18 cellular contexts compared by ENCODE assay signal in genomic region chr2:39743170-39743851, GRCh38. TPM values are rescaled to one million over a fixed set of nuclear protein-coding genes. Genes with fewer than 3 reads are reported as not detected.
A peak's percentile ranks its signal among the peaks of the same experiment; 100 is the strongest.
DNase-seq lines count a peak whose midpoint lies in the region; ATAC-seq, FAIRE-seq and TF ChIP-seq lines count a peak whose summit lies in the region.
"Had no signal": no experiment of that assay in that cellular context is flagged by ENCODE, and none has a peak within 500 bp of the region (broad histone marks: within the 10 kb centered on the region; RNA-seq: fewer than 3 reads in every experiment).

No MANE protein-coding gene starts in this region.

- no peaks in the 10 kb centered on the region for H3K9me3 Mint-ChIP-seq in activated T-cell treated with anti-CD3 and anti-CD28 coated beads, Interleukin-2, amount 50 U/mL, for 4 hours
- H3K9me3 Mint-ChIP-seq: memory B cell had no signal

- peaks cover 20% of the 10 kb centered on the region for H3F3A ChIP-seq in smooth muscle cell (ENCODE audit: low read depth)

- peaks cover 39% of the 10 kb centered on the region for H3K36me3 Mint-ChIP-seq in activated T-cell treated with anti-CD3 and anti-CD28 coated beads, Interleukin-2, amount 50 U/mL, for 4 hours (ENCODE audit: insufficient read depth)

- intact Hi-C loops in endothelial cell of umbilical vein (cut with micrococcal nuclease) (no loop called here), kidney (cut with DNase I) (no loop called here)

- H3K9me3 ChIP-seq in endothelial cell of umbilical vein (replicated peaks; ENCODE audit: control insufficient read depth, insufficient read depth, low read length) (no peaks in the 10 kb centered on the region), smooth muscle cell (replicated peaks; ENCODE audit: low read depth) (no peaks in the 10 kb centered on the region), kidney (ENCODE audit: control insufficient read depth in 1 of 2, low read length in 2 of 2) (no peaks in the 10 kb centered on the region)
- H3K9me3 ChIP-seq: body of pancreas, pancreas had no signal

- TF ChIP-seq CTCF in endothelial cell of umbilical vein (IDR thresholded peaks at IDR 0.05; ENCODE audit: extremely low read depth in 1 of 2, insufficient read depth in 1 of 2, low read depth in 1 of 2, low read length in 2 of 2) (no peak), smooth muscle cell (IDR thresholded peaks at IDR 0.05; ENCODE audit: borderline replicate concordance, insufficient read depth, poor library complexity, severe bottlenecking) (no peak), kidney (IDR thresholded peaks at IDR 0.05; ENCODE audit: borderline replicate concordance, extremely low read depth, insufficient read depth) (no peak)

- no peak for TF ChIP-seq POLR2A in endothelial cell of umbilical vein (IDR thresholded peaks at IDR 0.05; ENCODE audit: low read depth, low read length)

- 33% methylated on average over 1 of the region's 1 CpG for WGBS in smooth muscle cell (ENCODE audit: low lambda C conversion rate)

- in situ Hi-C loops in SK-MEL-5 (cut with HindIII; ENCODE audit: low pct_unique_long_range_greater_than_20kb, low sequenced_read_pairs): no loop called here

- H2AFZ ChIP-seq in endothelial cell of umbilical vein (ENCODE audit: low read depth, low read length) (no peak overlapping the region), smooth muscle cell (ENCODE audit: low read depth) (no peak overlapping the region)

- no peak overlapping the region for H3K4me2 ChIP-seq in endothelial cell of umbilical vein (ENCODE audit: insufficient read depth, low read length)
- H3K4me2 ChIP-seq in smooth muscle cell: peak overlapping the region; percentile 13

- H3K4me3 ChIP-seq in endothelial cell of umbilical vein (replicated peaks in 1 of 3; ENCODE audit: insufficient read depth in 1 of 3, low read depth in 1 of 3, low read length in 3 of 3) (no peak overlapping the region), smooth muscle cell (no peak overlapping the region), kidney (ENCODE audit: low read length in 2 of 2) (no peak overlapping the region)
- H3K4me3 ChIP-seq: body of pancreas, pancreas had no signal

- ATAC-seq in HG02610 (IDR thresholded peaks at IDR 0.05; ENCODE audit: unreplicated experiment): no peak
- no peak for ATAC-seq in activated T-cell treated with anti-CD3 and anti-CD28 coated beads, Interleukin-2, amount 50 U/mL, for 4 hours
- ATAC-seq: body of pancreas, HepG2, pancreas had no signal

- no peaks in the 10 kb centered on the region for H3K27me3 Mint-ChIP-seq in activated T-cell treated with anti-CD3 and anti-CD28 coated beads, Interleukin-2, amount 50 U/mL, for 4 hours (ENCODE audit: low read depth)
- H3K27me3 Mint-ChIP-seq: memory B cell had no signal

- FAIRE-seq in endothelial cell of umbilical vein (lab: Jason Lieb, UNC) (no peak), kidney (lab: Jason Lieb, UNC) (no peak)
- FAIRE-seq: A204.1, GM12891, HepG2, pancreas had no signal

- H3K36me3 ChIP-seq in endothelial cell of umbilical vein (ENCODE audit: control insufficient read depth in 2 of 2, extremely low read depth in 1 of 2, insufficient read depth in 2 of 2, low read length in 2 of 2): peaks cover 5 to 10% of the 10 kb centered on the region in 2 experiments
- peaks cover 2% of the 10 kb centered on the region for H3K36me3 ChIP-seq in smooth muscle cell (ENCODE audit: low read depth)
- H3K36me3 ChIP-seq in kidney (ENCODE audit: control insufficient read depth in 1 of 2, insufficient read depth in 2 of 2, low read length in 2 of 2): peaks cover 8 to 15% of the 10 kb centered on the region in 2 donors

- no TSS peak for BruUV-seq in endothelial cell of umbilical vein (replicated peaks; lab: Mats Ljungman, UMichigan)

- H3K79me2 ChIP-seq in endothelial cell of umbilical vein (ENCODE audit: control insufficient read depth, insufficient read depth, low read length) (no peaks in the 10 kb centered on the region), smooth muscle cell (ENCODE audit: low read depth) (no peaks in the 10 kb centered on the region)

- H3K9me1 ChIP-seq in endothelial cell of umbilical vein (replicated peaks; ENCODE audit: control insufficient read depth, extremely low read depth, insufficient read depth, low read length): no peaks in the 10 kb centered on the region

- H3K27me3 ChIP-seq in endothelial cell of umbilical vein (ENCODE audit: control insufficient read depth in 2 of 2, insufficient read depth in 2 of 2, low read length in 2 of 2) (no peaks in the 10 kb centered on the region), smooth muscle cell (ENCODE audit: low read depth) (no peaks in the 10 kb centered on the region)
- H3K27me3 ChIP-seq: body of pancreas, pancreas had no signal

- DNase-seq in NCI-H2029 (lab: John Stamatoyannopoulos, UW) (peak; percentile 1), NCI-H2029 treated with DMSO at 0.1 percent for 48 hours (lab: John Stamatoyannopoulos, UW) (no peak), SK-MEL-5 (ENCODE audit: low read depth, low spot score) (peak; percentile 58), endothelial cell of umbilical vein (ENCODE audit: low read depth, low spot score) (no peak), smooth muscle cell (lab: John Stamatoyannopoulos, UW; ENCODE audit: unreplicated experiment) (no peak), kidney (no peak)
- DNase-seq in activated T-cell treated with anti-CD3 and anti-CD28 coated beads, Interleukin-2, amount 50 U/mL, for 4 hours: no peak
- DNase-seq: activated CD4-positive, alpha-beta T cell treated with anti-CD3 and anti-CD28 coated beads for 4 hours; body of pancreas; Calu3; NCI-H1694; pancreas; stimulated activated CD8-positive, alpha-beta memory T cell treated with anti-CD3 and anti-CD28 coated beads, Interleukin-4, amount 100 ng/mL, for 48 hours had no signal

- H3K4me1 ChIP-seq in endothelial cell of umbilical vein (ENCODE audit: control insufficient read depth, extremely low read depth, insufficient read depth, low read length): no peaks in the 10 kb centered on the region
- peaks cover 16% of the 10 kb centered on the region for H3K4me1 ChIP-seq in smooth muscle cell (ENCODE audit: low read depth)
- peaks cover 0 to 3% of the 10 kb centered on the region in 2 donors for H3K4me1 ChIP-seq in kidney (ENCODE audit: control insufficient read depth in 1 of 2, insufficient read depth in 1 of 2, low read depth in 1 of 2, low read length in 2 of 2)
- H3K4me1 ChIP-seq: body of pancreas, pancreas had no signal

- H4K20me1 ChIP-seq in endothelial cell of umbilical vein (replicated peaks; ENCODE audit: control insufficient read depth, extremely low read depth, insufficient read depth, low read length) (no peaks in the 10 kb centered on the region), smooth muscle cell (ENCODE audit: low read depth) (no peaks in the 10 kb centered on the region)

- POLR2A ChIA-PET in endothelial cell of umbilical vein (lab: Charles Lee): no interaction called here

- H3K9ac ChIP-seq in endothelial cell of umbilical vein (replicated peaks; ENCODE audit: extremely low read depth, insufficient read depth, low read length): no peak overlapping the region
- H3K9ac ChIP-seq in smooth muscle cell (ENCODE audit: low read depth): no peak overlapping the region
- no peak overlapping the region for H3K9ac ChIP-seq in kidney (ENCODE audit: low read length in 2 of 2)

- dilution Hi-C loops in endothelial cell of umbilical vein (cut with MboI; ENCODE audit: extremely low pct_ligation_motif_present, low sequenced_read_pairs): no loop called here

- no peak overlapping the region for H3K4me3 Mint-ChIP-seq in activated T-cell treated with anti-CD3 and anti-CD28 coated beads, Interleukin-2, amount 50 U/mL, for 4 hours
- H3K4me3 Mint-ChIP-seq: memory B cell had no signal

- H3K4me1 Mint-ChIP-seq in activated T-cell treated with anti-CD3 and anti-CD28 coated beads, Interleukin-2, amount 50 U/mL, for 4 hours (ENCODE audit: low read depth): no peaks in the 10 kb centered on the region
- H3K4me1 Mint-ChIP-seq: memory B cell had no signal

- H3K27ac ChIP-seq in endothelial cell of umbilical vein (ENCODE audit: insufficient read depth, low read depth, low read length) (no peak overlapping the region), smooth muscle cell (ENCODE audit: low read depth) (peak overlapping the region; percentile 64), kidney (ENCODE audit: low read depth in 2 of 2, low read length in 2 of 2) (no peak overlapping the region)
- H3K27ac ChIP-seq: body of pancreas, pancreas had no signal

- CTCF ChIA-PET in endothelial cell of umbilical vein (lab: Charles Lee): interaction anchor here (0.6 to 0.9 kb wide), 2 partner anchors 14 to 244 kb away, joined by 3 to 4 read pairs; no protein-coding TSS in a partner anchor

TF ChIP-seq in endothelial cell of umbilical vein, 7 proteins besides CTCF, POLR2A, EP300 and RAD21:
- TF ChIP-seq JUN (IDR thresholded peaks at IDR 0.05; ENCODE audit: borderline replicate concordance, insufficient read depth, insufficient read length, low read depth) (peak; percentile 13), POLR2AphosphoS5 (IDR thresholded peaks at IDR 0.05; ENCODE audit: insufficient read depth, low read depth, low read length) (no peak)

RNA-seq across cellular contexts. Expression of gene THUMPD2, which starts 35.7 kb away (rescaled TPM):
- total RNA-seq in SK-MEL-5 (2014; rRNA removed; shearing (Covaris generic)): 12.1 and 14.7 TPM in 2 replicates
- 6.8 and 9.0 TPM in 2 replicates for polyA plus RNA-seq in SK-MEL-5 (2015; cell fraction: cytosol; rRNA removed)
- 43.6 and 56.9 TPM in 2 replicates for polyA plus RNA-seq in SK-MEL-5 (2015; cell fraction: nucleus; rRNA removed)
- total RNA-seq in endothelial cell of umbilical vein (8.2 and 8.9 TPM in 2 replicates), smooth muscle cell (18.6 and 18.8 TPM in 2 replicates), kidney (14.1 TPM)
- polyA plus RNA-seq in endothelial cell of umbilical vein (3.5 and 4.3 TPM in 2 replicates), smooth muscle cell (13.1 and 14.5 TPM in 2 replicates), kidney (ENCODE audit: insufficient read depth, low read depth, low replicate concordance) (9.2 TPM)
- polyA plus RNA-seq in endothelial cell of umbilical vein (2011; cell fraction: cytosol; rRNA removed): 6.1 TPM in 2 replicates
- 22.7 and 24.2 TPM in 2 replicates for polyA plus RNA-seq in endothelial cell of umbilical vein (2011; cell fraction: nucleus; rRNA removed)
- polyA plus RNA-seq in endothelial cell of umbilical vein (2012): 6.8 and 7.9 TPM in 2 replicates
- polyA minus RNA-seq in endothelial cell of umbilical vein: 7.6 and 8.6 TPM in 2 replicates
- 5.1 TPM for polyA minus RNA-seq in endothelial cell of umbilical vein (2011; cell fraction: cytosol; rRNA and poly(A)+ RNA removed)
- 17.6 and 27.2 TPM in 2 replicates for polyA minus RNA-seq in endothelial cell of umbilical vein (2011; cell fraction: nucleus; rRNA and poly(A)+ RNA removed)
- total RNA-seq in activated T-cell treated with anti-CD3 and anti-CD28 coated beads, Interleukin-2, amount 50 U/mL, for 4 hours: 10 to 100 TPM; 12.2 to 14.5 (median 14.0) TPM

Comparison
In these comparisons a context has a peak if more than half of its experiments do, and no peak if none do; other contexts are left out.
1. DNase-seq: peak in NCI-H2029 (single experiment) and SK-MEL-5 (single experiment); none in NCI-H2029 treated with DMSO at 0.1 percent for 48 hours (single experiment), endothelial cell of umbilical vein (single experiment), smooth muscle cell (single experiment), activated T-cell treated with anti-CD3 and anti-CD28 coated beads, Interleukin-2, amount 50 U/mL, for 4 hours (single experiment) and kidney (single experiment).